ENCODE assay signal across 18 cellular contexts in the genomic region with DNA sequence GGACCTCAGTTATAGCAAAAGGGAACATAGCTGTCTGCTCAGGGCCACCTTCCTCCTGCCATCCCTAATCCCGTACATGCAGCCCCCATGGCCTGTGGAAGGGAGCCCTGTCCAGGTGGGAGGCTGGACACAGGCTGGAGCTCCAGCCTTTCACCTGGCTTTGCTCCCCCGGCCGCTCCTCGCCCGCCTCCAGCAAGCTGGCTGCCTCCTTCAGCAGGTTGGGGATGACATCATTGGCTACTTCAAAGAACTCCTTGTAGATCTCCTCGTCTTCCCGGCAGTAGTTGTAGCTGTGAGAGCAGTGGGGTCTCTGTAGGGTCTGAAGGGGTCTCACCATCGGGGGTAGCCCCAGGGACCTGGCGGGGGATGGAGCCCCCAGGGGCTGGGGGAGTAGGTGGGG.
"Had no signal": no experiment of that assay in that cellular context is flagged by ENCODE, and none has a peak within 500 bp of the region (broad histone marks: within the 10 kb centered on the region; RNA-seq: fewer than 3 reads in every experiment).

No MANE protein-coding gene starts in this region.

- H3K9me3 Mint-ChIP-seq: activated naive CD4-positive, alpha-beta T cell treated with anti-CD3 and anti-CD28 coated beads, Interleukin-2, amount 50 U/mL, for 72 hours; naive thymus-derived CD4-positive, alpha-beta T cell; WTC11 had no signal

- H3K27me3 ChIP-seq: foreskin keratinocyte, neutrophil, ovary, upper lobe of left lung had no signal

- H3K4me3 Mint-ChIP-seq: WTC11 had no signal

- FAIRE-seq: astrocyte, colon had no signal

- DNase-seq: central memory CD4-positive, alpha-beta T cell; effector memory CD4-positive, alpha-beta T cell; foreskin keratinocyte; left ventricle myocardium inferior; naive thymus-derived CD4-positive, alpha-beta T cell; stimulated activated CD4-positive, alpha-beta T cell treated with anti-CD3 and anti-CD28 coated beads, Interleukin-4, amount 100 ng/mL, for 24 hours; stimulated activated naive CD4-positive, alpha-beta T cell treated with Interleukin-2 at 50 U/mL for 16 hours; T-helper 1 cell; T-helper 9 cell; upper lobe of left lung had no signal

- H3K4me3 ChIP-seq: left ventricle myocardium inferior, ovary, prostate gland, thoracic aorta, upper lobe of left lung had no signal

- ATAC-seq: activated naive CD4-positive, alpha-beta T cell treated with anti-CD3 and anti-CD28 coated beads, Interleukin-2, amount 50 U/mL, for 72 hours; foreskin keratinocyte; naive thymus-derived CD4-positive, alpha-beta T cell; WTC11 had no signal

- H3K36me3 ChIP-seq: ovary had no signal

- H3K27me3 Mint-ChIP-seq: naive thymus-derived CD4-positive, alpha-beta T cell had no signal

- H3K27ac Mint-ChIP-seq: activated naive CD4-positive, alpha-beta T cell treated with anti-CD3 and anti-CD28 coated beads, Interleukin-2, amount 50 U/mL, for 72 hours; WTC11 had no signal

- H3K27ac ChIP-seq: foreskin keratinocyte, left ventricle myocardium inferior, neutrophil, ovary, prostate gland, thoracic aorta had no signal

- H3K9me3 ChIP-seq: left ventricle myocardium inferior, neutrophil, ovary, prostate gland, thoracic aorta, upper lobe of left lung had no signal
